ENCODE assay signal across 9 cellular contexts in the genomic region with DNA sequence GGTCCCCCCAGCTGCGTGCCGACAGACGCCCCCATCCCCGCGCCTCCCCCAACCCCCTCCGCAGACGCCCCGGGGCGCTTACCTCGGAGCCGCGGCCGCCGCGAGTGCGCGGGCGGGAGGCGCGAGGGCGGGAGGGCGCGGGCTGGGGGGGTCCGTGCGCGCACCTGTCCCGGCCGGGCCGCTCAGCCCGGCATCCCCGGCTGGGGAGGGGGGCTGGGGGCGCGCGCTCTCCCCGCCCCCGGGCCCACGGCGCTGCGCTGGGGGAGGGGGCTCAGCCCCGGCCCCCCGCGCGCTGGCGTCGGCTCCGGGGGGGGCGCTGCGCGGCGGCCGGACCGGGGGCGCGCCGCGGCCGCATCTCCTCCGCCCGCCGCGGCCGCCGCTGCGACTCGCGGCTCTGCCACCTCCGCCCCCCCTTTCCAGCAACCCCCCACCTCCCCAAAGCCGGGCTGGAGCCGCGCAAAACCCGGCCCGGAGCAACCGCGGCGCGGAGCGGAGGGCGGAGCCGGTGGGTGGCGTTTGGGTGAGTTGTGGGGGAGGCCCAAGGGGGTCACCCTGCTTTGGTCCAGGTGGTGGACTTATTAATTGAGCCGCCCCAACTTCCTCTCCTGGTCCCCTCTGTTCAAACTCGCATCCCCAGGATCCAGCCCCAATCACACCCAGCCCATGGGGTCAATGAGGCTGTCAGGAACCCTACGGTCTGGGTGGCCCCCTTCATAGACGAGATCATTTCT. TPM values are rescaled to one million over a fixed set of nuclear protein-coding genes. Genes with fewer than 3 reads are reported as not detected.
DNase-seq lines count a peak whose midpoint lies in the region; ATAC-seq and TF ChIP-seq lines count a peak whose summit lies in the region.
"Had no signal": no experiment of that assay in that cellular context is flagged by ENCODE, and none has a peak within 500 bp of the region (broad histone marks: within the 10 kb centered on the region; RNA-seq: fewer than 3 reads in every experiment).

No MANE protein-coding gene starts in this region.

- no peak overlapping the region for H2AFZ ChIP-seq in smooth muscle cell (ENCODE audit: low read depth)

- H3K4me3 ChIP-seq in NT2/D1 (ENCODE audit: insufficient read length, low read depth): peak overlapping the region; percentile 77
- peak overlapping the region in 3 of 4 donors; percentile 33 to 62 (median 41) for H3K4me3 ChIP-seq in esophagus squamous epithelium
- H3K4me3 ChIP-seq in smooth muscle cell: peak overlapping the region; percentile 42

- H3K9me3 ChIP-seq in NT2/D1 (ENCODE audit: insufficient read depth, low read length): no peaks in the 10 kb centered on the region
- H3K9me3 ChIP-seq in esophagus squamous epithelium: no peaks in the 10 kb centered on the region
- H3K9me3 ChIP-seq in smooth muscle cell (replicated peaks; ENCODE audit: low read depth): no peaks in the 10 kb centered on the region

- H3K27ac ChIP-seq in esophagus squamous epithelium (peak overlapping the region in 1 of 4 donors; percentile 55), smooth muscle cell (ENCODE audit: low read depth) (no peak overlapping the region)
- H3K27ac ChIP-seq: VCaP had no signal

- DNase-seq in NOMO-1 (lab: John Stamatoyannopoulos, UW; ENCODE audit: unreplicated experiment in 2 of 2): peak; percentile 11 to 57
- DNase-seq in NOMO-1 treated with dmso at 0.1 percent for 144 hours (lab: John Stamatoyannopoulos, UW; ENCODE audit: unreplicated experiment): no peak
- DNase-seq in NT2/D1 (ENCODE audit: low read depth, low spot score): no peak
- no peak for DNase-seq in esophagus squamous epithelium (lab: John Stamatoyannopoulos, UW)
- no peak for DNase-seq in smooth muscle cell (lab: John Stamatoyannopoulos, UW; ENCODE audit: unreplicated experiment)
- DNase-seq in COLO829 (ENCODE audit: low spot score): no peak
- no peak for DNase-seq in GOT3 (lab: John Stamatoyannopoulos, UW)

- WGBS in esophagus squamous epithelium, 2 donors: 0% methylated on average over 1 to 2 of the region's 84 CpGs
- 6% methylated on average over 9 of the region's 84 CpGs for WGBS in smooth muscle cell (ENCODE audit: low lambda C conversion rate)

- TF ChIP-seq POLR2A in esophagus squamous epithelium (IDR thresholded peaks at IDR 0.05): no peak

- H3K36me3 ChIP-seq in NT2/D1 (ENCODE audit: insufficient read depth, insufficient read length, low read length): no peaks in the 10 kb centered on the region
- H3K36me3 ChIP-seq in esophagus squamous epithelium: no peaks in the 10 kb centered on the region
- H3K36me3 ChIP-seq in smooth muscle cell (ENCODE audit: low read depth): no peaks in the 10 kb centered on the region

- TF ChIP-seq CTCF in esophagus squamous epithelium (IDR thresholded peaks at IDR 0.05): no peak
- no peak for TF ChIP-seq CTCF in smooth muscle cell (IDR thresholded peaks at IDR 0.05; ENCODE audit: borderline replicate concordance, insufficient read depth, poor library complexity, severe bottlenecking)

- ATAC-seq in GM21515 (IDR thresholded peaks at IDR 0.05; ENCODE audit: unreplicated experiment): no peak

- H3K9ac ChIP-seq in NT2/D1 (ENCODE audit: insufficient read length, low read depth) (peak overlapping the region; percentile 87), smooth muscle cell (ENCODE audit: low read depth) (no peak overlapping the region)

- intact Hi-C loops in esophagus squamous epithelium (cut with DNase I): no loop called here

- H3K27me3 ChIP-seq in NT2/D1 (ENCODE audit: insufficient read depth, insufficient read length): peaks cover 22% of the 10 kb centered on the region
- H3K27me3 ChIP-seq in esophagus squamous epithelium: peaks cover 11 to 100% (median 25%) of the 10 kb centered on the region in 4 donors
- peaks cover 20% of the 10 kb centered on the region for H3K27me3 ChIP-seq in smooth muscle cell (ENCODE audit: low read depth)

- H3K4me1 ChIP-seq in NT2/D1 (ENCODE audit: insufficient read depth, insufficient read length): peaks cover 35% of the 10 kb centered on the region
- H3K4me1 ChIP-seq in esophagus squamous epithelium: peaks cover 9 to 33% (median 18%) of the 10 kb centered on the region in 3 donors
- H3K4me1 ChIP-seq in smooth muscle cell (ENCODE audit: low read depth): no peaks in the 10 kb centered on the region

- no peaks in the 10 kb centered on the region for H4K20me1 ChIP-seq in smooth muscle cell (ENCODE audit: low read depth)

- peaks cover 10% of the 10 kb centered on the region for H3F3A ChIP-seq in smooth muscle cell (ENCODE audit: low read depth)

- H3K79me2 ChIP-seq in smooth muscle cell (ENCODE audit: low read depth): no peaks in the 10 kb centered on the region

- H3K4me2 ChIP-seq in smooth muscle cell: peak overlapping the region; percentile 81

RNA-seq across cellular contexts. Expression of a gene that starts 22.1 kb away (rescaled TPM):
- total RNA-seq in esophagus squamous epithelium (1 to 10 TPM in 2 of 4 donors, under 1 TPM in 2; 0.61 to 4.3 (median 1.8) TPM), smooth muscle cell (1.9 and 2.2 TPM in 2 replicates)
- 0.63 and 1.3 TPM in 2 replicates for polyA plus RNA-seq in smooth muscle cell

RNA-seq across cellular contexts. Expression of a gene that starts 41.7 kb away (rescaled TPM):
- total RNA-seq in esophagus squamous epithelium (10 to 100 TPM in 3 of 4 donors, 1 to 10 TPM in 1; 3.8 to 53.0 (median 21.1) TPM), smooth muscle cell (not detected in 2 replicates)
- polyA plus RNA-seq in smooth muscle cell: not detected in 2 replicates

RNA-seq across cellular contexts. Expression of a gene that starts 46.5 kb away (rescaled TPM):
- 10 to 100 TPM in 1 of 4 donors, 1 to 10 TPM in 3; 1.9 to 12.9 (median 5.2) TPM for total RNA-seq in esophagus squamous epithelium
- total RNA-seq in smooth muscle cell: not detected in 2 replicates
- polyA plus RNA-seq in smooth muscle cell: 0.27 TPM in 1 of 2 replicates, not detected in the other

RNA-seq across cellular contexts. Expression of a gene that starts 57.8 kb away (rescaled TPM):
- total RNA-seq in esophagus squamous epithelium: 1 to 10 TPM; 3.6 to 6.2 (median 4.4) TPM
- total RNA-seq in smooth muscle cell: 2.2 and 3.7 TPM in 2 replicates
- polyA plus RNA-seq in smooth muscle cell: 5.2 and 6.6 TPM in 2 replicates

Comparison
In these comparisons a context has a peak if more than half of its experiments do, and no peak if none do; other contexts are left out.
1. DNase-seq: peak in NOMO-1 (2 of 2); none in NOMO-1 treated with dmso at 0.1 percent for 144 hours (single experiment), NT2/D1 (single experiment), esophagus squamous epithelium (single experiment), smooth muscle cell (single experiment), COLO829 (single experiment) and GOT3 (single experiment).
2. Peak in every context shown above with its lines, with median percentiles within 50 percentile points of each other: H3K4me3 ChIP-seq.